11 cellular contexts compared by ENCODE assay signal in the genomic region with DNA sequence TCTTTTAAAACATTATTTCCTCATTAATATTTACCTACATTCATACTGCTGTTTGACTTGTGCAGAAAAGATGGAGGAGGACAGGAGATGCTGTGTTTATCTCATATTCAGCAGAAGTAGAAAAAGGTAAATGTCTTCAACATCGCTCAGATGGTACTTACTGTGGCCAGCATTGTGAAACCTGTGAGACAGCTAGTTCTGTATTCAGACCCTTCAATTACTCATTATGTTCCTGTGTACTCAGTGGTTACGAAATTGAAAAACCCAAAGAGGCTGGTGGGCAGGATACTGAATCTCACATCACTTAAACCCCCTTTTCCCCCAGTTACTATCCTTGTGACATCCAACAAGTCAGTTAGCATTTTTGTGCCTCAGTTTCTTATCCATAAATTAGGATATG.
DNase-seq lines count a peak whose midpoint lies in the region; ATAC-seq, FAIRE-seq and TF ChIP-seq lines count a peak whose summit lies in the region.
"Had no signal": no experiment of that assay in that cellular context is flagged by ENCODE, and none has a peak within 500 bp of the region (broad histone marks: within the 10 kb centered on the region; RNA-seq: fewer than 3 reads in every experiment).

No MANE protein-coding gene starts in this region.

- no peaks in the 10 kb centered on the region for H4K20me1 ChIP-seq in HepG2 (ENCODE audit: insufficient read depth, low read length)

- H3K4me2 ChIP-seq in HepG2 (ENCODE audit: low read depth, low read length): no peak overlapping the region

- no peak overlapping the region for H3K27ac ChIP-seq in HepG2 (ENCODE audit: extremely low read length, insufficient read depth, low read length)
- H3K27ac ChIP-seq: esophagus squamous epithelium had no signal

- peaks cover 5% of the 10 kb centered on the region for H3K79me2 ChIP-seq in HepG2 (ENCODE audit: insufficient read depth, low read length)

- H3K27me3 ChIP-seq in HepG2 (ENCODE audit: control insufficient read depth in 1 of 2, insufficient read depth in 2 of 2, low read length in 2 of 2): no peaks in the 10 kb centered on the region
- H3K27me3 ChIP-seq: esophagus squamous epithelium had no signal

- no peak overlapping the region for H3K27ac Mint-ChIP-seq in progenitor cell of endocrine pancreas
- H3K27ac Mint-ChIP-seq: nephron progenitor cell had no signal

- no peak overlapping the region for H3K9ac ChIP-seq in HepG2 (ENCODE audit: insufficient read depth, low read depth, low read length)

- no peak overlapping the region for H3K4me3 Mint-ChIP-seq in progenitor cell of endocrine pancreas (ENCODE audit: low read depth)
- H3K4me3 Mint-ChIP-seq: nephron progenitor cell had no signal

- H3K27me3 Mint-ChIP-seq in progenitor cell of endocrine pancreas: no peaks in the 10 kb centered on the region

- peak; percentile 95 for ATAC-seq in GM19025 (IDR thresholded peaks at IDR 0.05; ENCODE audit: low read depth, unreplicated experiment)
- peak; percentile 98 for ATAC-seq in HG02623 (IDR thresholded peaks at IDR 0.05; ENCODE audit: unreplicated experiment)
- peak; percentile 71 for ATAC-seq in HepG2

- POLR2A ChIA-PET in HepG2 (lab: Yijun Ruan, JAX): no interaction called here

- in situ Hi-C loops in HepG2 (cut with HindIII; ENCODE audit: extremely low pct_ligation_motif_present, low pct_unique_long_range_greater_than_20kb) (loop anchor here (5.0 kb wide), 1 partner anchor 66 kb away; no protein-coding TSS in a partner anchor), G401 (cut with HindIII; ENCODE audit: low sequenced_read_pairs) (no loop called here)

- TF ChIP-seq RAD21 in HepG2 (CRISPR knock-in tag; IDR thresholded peaks at IDR 0.05): no peak

- DNase-seq in HuH-7 (ENCODE audit: low spot score) (peak; percentile 14), HepG2 (ENCODE audit: low spot score) (peak; percentile 58), retina (no peak), progenitor cell of endocrine pancreas (ENCODE audit: low spot score, unreplicated experiment) (no peak), G401 (ENCODE audit: low spot score) (no peak)
- no peak for DNase-seq in activated CD8-positive, alpha-beta memory T cell treated with anti-CD3 and anti-CD28 coated beads for 24 hours
- DNase-seq: esophagus squamous epithelium, NCI-H524 treated with DMSO at 0.1 percent for 48 hours, nephron progenitor cell had no signal

- no peak for TF ChIP-seq POLR2A in HepG2 (IDR thresholded peaks at IDR 0.05; ENCODE audit: insufficient read depth in 1 of 2, low read depth in 2 of 2, low read length in 2 of 2)

- CTCF ChIA-PET in HepG2 (lab: Yijun Ruan, JAX; ENCODE audit: low intra/inter-chr PET ratio, low total read pairs): no interaction called here

- no TSS peak for BruUV-seq in HepG2 (replicated peaks; lab: Mats Ljungman, UMichigan)

- no peaks in the 10 kb centered on the region for H3K9me3 Mint-ChIP-seq in progenitor cell of endocrine pancreas (ENCODE audit: low read depth)
- H3K9me3 Mint-ChIP-seq: nephron progenitor cell had no signal

- peak; percentile 8 for FAIRE-seq in HepG2 (lab: Jason Lieb, UNC)

- peaks cover 47% of the 10 kb centered on the region for H3K4me1 ChIP-seq in HepG2 (ENCODE audit: insufficient read depth, low read length)
- H3K4me1 ChIP-seq: esophagus squamous epithelium had no signal

- H2AFZ ChIP-seq in HepG2 (ENCODE audit: low read length): no peak overlapping the region

- intact Hi-C loops in HepG2 (cut with micrococcal nuclease; ENCODE audit: unreplicated experiment): loop anchor here (10.0 kb wide), 1 partner anchor 59 kb away; no protein-coding TSS in a partner anchor

- no peaks in the 10 kb centered on the region for H3K4me1 Mint-ChIP-seq in progenitor cell of endocrine pancreas (ENCODE audit: low read depth)

- 47% methylated on average over 2 of the region's 2 CpGs for WGBS in HepG2 (ENCODE audit: low lambda C conversion rate)

- TF ChIP-seq CTCF in HepG2 (CRISPR knock-in tag; IDR thresholded peaks at IDR 0.05) (no peak), progenitor cell of endocrine pancreas (IDR thresholded peaks at IDR 0.05; ENCODE audit: unreplicated experiment) (no peak)

- H3K4me3 ChIP-seq in HepG2 (replicated peaks in 1 of 3; ENCODE audit: insufficient read depth in 1 of 3, low read depth in 2 of 3, low read length in 3 of 3): no peak overlapping the region
- H3K4me3 ChIP-seq: esophagus squamous epithelium had no signal

- H3K36me3 ChIP-seq in HepG2 (replicated peaks in 1 of 2; ENCODE audit: control insufficient read depth in 1 of 2, insufficient read depth in 2 of 2, low read length in 2 of 2): 0 out of 5 replicates have a peak, but pooled peaks cover 0 to 5% of the 10 kb centered on the region in 2 experiments
- H3K36me3 ChIP-seq: esophagus squamous epithelium had no signal

- no peak for TF ChIP-seq EP300 in HepG2 (IDR thresholded peaks at IDR 0.05; ENCODE audit: low read depth in 2 of 2, low read length in 2 of 2)
- TF ChIP-seq EP300 in HepG2 (CRISPR knock-in tag; IDR thresholded peaks at IDR 0.05; ENCODE audit: borderline replicate concordance): no peak

- H3K36me3 Mint-ChIP-seq in progenitor cell of endocrine pancreas (ENCODE audit: insufficient read depth): no peaks in the 10 kb centered on the region

- H3K9me3 ChIP-seq in HepG2 (ENCODE audit: low read length): no peaks in the 10 kb centered on the region
- H3K9me3 ChIP-seq: esophagus squamous epithelium had no signal

TF ChIP-seq in HepG2, 621 proteins besides CTCF, POLR2A, EP300 and RAD21:
- TF ChIP-seq CEBPG (CRISPR knock-in tag; IDR thresholded peaks at IDR 0.05) (peak; percentile 54; the same call in 1 of the 2 replicates), CEBPB (IDR thresholded peaks at IDR 0.05; ENCODE audit: borderline replicate concordance, low read depth, low read length) (peak; percentile 44; the same call in 1 of the 2 replicates), FOXA3 (CRISPR knock-in tag; IDR thresholded peaks at IDR 0.05) (0 out of 2 replicates have a peak, but pooled peaks have one; percentile 33), FOXA1 (IDR thresholded peaks at IDR 0.05) (no peak), FOXA1 (CRISPR knock-in tag; IDR thresholded peaks at IDR 0.05) (peak; percentile 34; the same call in 1 of the 2 replicates), GATAD2A (CRISPR knock-in tag; IDR thresholded peaks at IDR 0.05) (0 out of 2 replicates have a peak, but pooled peaks have one; percentile 41), SATB2 (CRISPR knock-in tag; IDR thresholded peaks at IDR 0.05) (no peak), NR2C2 (CRISPR knock-in tag; IDR thresholded peaks at IDR 0.05; ENCODE audit: borderline replicate concordance) (no peak)
TF ChIP-seq in HepG2: peak in this region for 5.

Comparison
In these comparisons a context has a peak if more than half of its experiments do, and no peak if none do; other contexts are left out.
1. DNase-seq: peak in HuH-7 (single experiment) and HepG2 (single experiment); none in retina (single experiment), progenitor cell of endocrine pancreas (single experiment), G401 (single experiment) and activated CD8-positive, alpha-beta memory T cell treated with anti-CD3 and anti-CD28 coated beads for 24 hours (single experiment).
2. Peak in every context shown above with its lines, with median percentiles within 50 percentile points of each other: ATAC-seq.